Comparison of ENCODE assay signal across 14 cellular contexts in the genomic region with DNA sequence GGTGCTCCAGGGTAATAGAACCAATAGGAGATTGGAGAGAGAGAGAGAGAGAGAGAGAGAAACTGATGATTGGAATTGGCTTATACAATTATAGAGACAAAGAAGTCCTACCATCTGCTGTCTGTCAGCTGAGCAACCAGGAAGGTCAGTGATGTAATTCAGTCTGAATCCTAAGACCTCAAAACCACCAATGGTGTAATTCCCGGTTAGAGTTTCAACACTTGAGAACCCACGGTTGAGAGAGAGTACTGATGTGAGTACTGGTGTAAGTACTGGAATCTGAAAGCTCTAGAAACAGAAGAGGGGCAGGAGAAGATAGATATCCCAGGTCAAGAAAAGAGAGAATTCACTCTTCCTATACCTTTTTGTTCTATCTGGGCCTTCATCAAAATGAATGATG.
A peak's percentile ranks its signal among the peaks of the same experiment; 100 is the strongest.
DNase-seq lines count a peak whose midpoint lies in the region; ATAC-seq and TF ChIP-seq lines count a peak whose summit lies in the region.
"Had no signal": no experiment of that assay in that cellular context is flagged by ENCODE, and none has a peak within 500 bp of the region (broad histone marks: within the 10 kb centered on the region; RNA-seq: fewer than 3 reads in every experiment).

No MANE protein-coding gene starts in this region.

- H3K4me3 ChIP-seq in mesenchymal stem cell (ENCODE audit: insufficient read depth in 1 of 2, low read depth in 1 of 2, low read length in 2 of 2) (no peak overlapping the region), adrenal gland (no peak overlapping the region)

- H3K9ac ChIP-seq in mesenchymal stem cell (ENCODE audit: low read length): no peak overlapping the region

- no peak overlapping the region for H3K4ac ChIP-seq in mesenchymal stem cell (ENCODE audit: low read depth in 1 of 2, low read length in 2 of 2)

- TF ChIP-seq POLR2A in adrenal gland (IDR thresholded peaks at IDR 0.05): no peak

- no peak overlapping the region for H3K14ac ChIP-seq in mesenchymal stem cell (ENCODE audit: low read length in 2 of 2)

- H3K27me3 ChIP-seq in mesenchymal stem cell (ENCODE audit: control insufficient read depth in 1 of 2, insufficient read depth in 1 of 2, low read length in 2 of 2) (no peaks in the 10 kb centered on the region), adrenal gland (no peaks in the 10 kb centered on the region)

- no peaks in the 10 kb centered on the region for H3K79me1 ChIP-seq in mesenchymal stem cell (replicated peaks; ENCODE audit: low read length, poor library complexity, severe bottlenecking)

- H3K27ac ChIP-seq in mesenchymal stem cell (ENCODE audit: low read length, poor library complexity, severe bottlenecking): no peak overlapping the region
- no peak overlapping the region for H3K27ac ChIP-seq in adrenal gland

- no peak overlapping the region for H2BK12ac ChIP-seq in mesenchymal stem cell (ENCODE audit: low read length in 2 of 2)

- no peak overlapping the region for H4K91ac ChIP-seq in mesenchymal stem cell (ENCODE audit: low read length)

- WGBS in mesenchymal stem cell: no CpG with 5 or more reads among the region's 2 CpGs
- WGBS in adrenal gland, 4 donors: 36 to 61% (median 47%) methylated on average over 2 of the region's 2 CpGs

- TF ChIP-seq CTCF in adrenal gland (IDR thresholded peaks at IDR 0.05): no peak

- no peak overlapping the region for H2BK120ac ChIP-seq in mesenchymal stem cell (ENCODE audit: low read depth, low read length)

- H2AFZ ChIP-seq in mesenchymal stem cell (ENCODE audit: low read depth, low read length): no peak overlapping the region

- no peak overlapping the region for H3K4me2 ChIP-seq in mesenchymal stem cell (ENCODE audit: low read length, poor library complexity, severe bottlenecking)

- no peak overlapping the region for H2AK5ac ChIP-seq in mesenchymal stem cell (ENCODE audit: low read length, severe bottlenecking)

- no peak overlapping the region for H2BK5ac ChIP-seq in mesenchymal stem cell (ENCODE audit: low read depth, low read length, poor library complexity, severe bottlenecking)

- peak; percentile 72 for DNase-seq in H4 (ENCODE audit: low spot score)
- DNase-seq in NCI-H226: peak; percentile 58
- DNase-seq in astrocyte of the hippocampus (ENCODE audit: low read depth, low spot score): peak; percentile 26
- peak; percentile 76 for DNase-seq in mesenchymal stem cell
- DNase-seq in activated T-cell treated with anti-CD3 and anti-CD28 coated beads, Interleukin-2, amount 50 U/mL, for 1 hour: no peak
- DNase-seq in adrenal gland: no peak
- DNase-seq: activated CD8-positive, alpha-beta memory T cell treated with anti-CD3 and anti-CD28 coated beads, Interleukin-2, amount 50 U/mL, for 48 hours; activated naive CD4-positive, alpha-beta T cell treated with anti-CD3 and anti-CD28 coated beads, Interleukin-2, amount 50 U/mL, for 16 hours; GOT3; left cardiac atrium; T-cell had no signal

- no peak overlapping the region for H3K23ac ChIP-seq in mesenchymal stem cell (ENCODE audit: low read length in 2 of 2)

- H3K36me3 ChIP-seq in mesenchymal stem cell (ENCODE audit: control insufficient read depth in 1 of 2, insufficient read depth in 2 of 2, low read depth in 1 of 2, low read length in 2 of 2) (no peaks in the 10 kb centered on the region), adrenal gland (replicated peaks in 1 of 2) (no peaks in the 10 kb centered on the region)

- no peak for ATAC-seq in GM21381 (IDR thresholded peaks at IDR 0.05; ENCODE audit: unreplicated experiment)
- no peak for ATAC-seq in SK-N-SH treated with all-trans-retinoic acid at 6 μM for 48 hours
- ATAC-seq: activated CD4-positive, CD25-positive, alpha-beta regulatory T cell treated with anti-CD3 and anti-CD28 coated beads, Interleukin-2, amount 50 U/mL, for 24 hours; left cardiac atrium; T-cell had no signal

- H3K18ac ChIP-seq in mesenchymal stem cell (ENCODE audit: low read depth in 1 of 2, low read length in 2 of 2): no peak overlapping the region

- no peak overlapping the region for H4K8ac ChIP-seq in mesenchymal stem cell (ENCODE audit: low read length)

- intact Hi-C loops in adrenal gland (cut with DNase I): no loop called here

- no peaks in the 10 kb centered on the region for H3K4me1 ChIP-seq in mesenchymal stem cell (ENCODE audit: control insufficient read depth, insufficient read depth, low read depth, low read length)
- no peaks in the 10 kb centered on the region for H3K4me1 ChIP-seq in adrenal gland (replicated peaks in 1 of 2)

- no peaks in the 10 kb centered on the region for H3K9me3 ChIP-seq in mesenchymal stem cell (ENCODE audit: control insufficient read depth, low read length)
- H3K9me3 ChIP-seq in adrenal gland (replicated peaks in 1 of 3): no peaks in the 10 kb centered on the region

- no peak overlapping the region for H2BK15ac ChIP-seq in mesenchymal stem cell (ENCODE audit: low read depth, poor library complexity, severe bottlenecking)

TF ChIP-seq in SK-N-SH treated with all-trans-retinoic acid at 6 μM for 48 hours, 23 proteins besides CTCF, POLR2A, EP300 and RAD21:
- TF ChIP-seq ZFP3 (CRISPR knock-in tag; IDR thresholded peaks at IDR 0.05) (no peak), ESRRG (CRISPR knock-in tag; IDR thresholded peaks at IDR 0.05) (no peak)

Comparison
In these comparisons a context has a peak if more than half of its experiments do, and no peak if none do; other contexts are left out.
1. DNase-seq: peak in H4 (single experiment), NCI-H226 (single experiment), astrocyte of the hippocampus (single experiment) and mesenchymal stem cell (single experiment); none in activated T-cell treated with anti-CD3 and anti-CD28 coated beads, Interleukin-2, amount 50 U/mL, for 1 hour (single experiment) and adrenal gland (0 of 7).